In the genomic region with DNA sequence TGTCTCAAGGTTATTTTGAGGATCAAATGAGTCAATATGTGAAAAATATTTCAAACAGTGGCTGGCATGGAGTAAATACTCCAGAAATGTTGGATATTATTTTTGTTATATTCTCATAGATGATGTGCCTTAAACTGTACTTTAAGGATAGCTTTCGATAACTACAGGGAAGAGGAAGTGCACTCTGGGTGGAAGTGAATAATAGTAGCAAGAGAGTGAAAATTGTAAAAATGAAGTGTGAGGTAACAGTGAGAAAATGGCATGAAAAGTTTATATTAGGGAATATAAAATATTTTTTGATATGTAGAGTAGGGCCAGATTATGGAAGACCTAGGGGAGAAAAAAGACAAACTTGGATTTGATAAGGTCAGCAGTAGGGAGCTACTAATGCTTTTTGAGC, we compare ENCODE assay signal across 1 cellular context.
TF ChIP-seq lines count a peak whose summit lies in the region.

No MANE protein-coding gene starts in this region.

TF ChIP-seq in WTC11, 78 proteins besides CTCF, POLR2A, EP300 and RAD21 (continued from another document):
- TF ChIP-seq, protein P1, sequence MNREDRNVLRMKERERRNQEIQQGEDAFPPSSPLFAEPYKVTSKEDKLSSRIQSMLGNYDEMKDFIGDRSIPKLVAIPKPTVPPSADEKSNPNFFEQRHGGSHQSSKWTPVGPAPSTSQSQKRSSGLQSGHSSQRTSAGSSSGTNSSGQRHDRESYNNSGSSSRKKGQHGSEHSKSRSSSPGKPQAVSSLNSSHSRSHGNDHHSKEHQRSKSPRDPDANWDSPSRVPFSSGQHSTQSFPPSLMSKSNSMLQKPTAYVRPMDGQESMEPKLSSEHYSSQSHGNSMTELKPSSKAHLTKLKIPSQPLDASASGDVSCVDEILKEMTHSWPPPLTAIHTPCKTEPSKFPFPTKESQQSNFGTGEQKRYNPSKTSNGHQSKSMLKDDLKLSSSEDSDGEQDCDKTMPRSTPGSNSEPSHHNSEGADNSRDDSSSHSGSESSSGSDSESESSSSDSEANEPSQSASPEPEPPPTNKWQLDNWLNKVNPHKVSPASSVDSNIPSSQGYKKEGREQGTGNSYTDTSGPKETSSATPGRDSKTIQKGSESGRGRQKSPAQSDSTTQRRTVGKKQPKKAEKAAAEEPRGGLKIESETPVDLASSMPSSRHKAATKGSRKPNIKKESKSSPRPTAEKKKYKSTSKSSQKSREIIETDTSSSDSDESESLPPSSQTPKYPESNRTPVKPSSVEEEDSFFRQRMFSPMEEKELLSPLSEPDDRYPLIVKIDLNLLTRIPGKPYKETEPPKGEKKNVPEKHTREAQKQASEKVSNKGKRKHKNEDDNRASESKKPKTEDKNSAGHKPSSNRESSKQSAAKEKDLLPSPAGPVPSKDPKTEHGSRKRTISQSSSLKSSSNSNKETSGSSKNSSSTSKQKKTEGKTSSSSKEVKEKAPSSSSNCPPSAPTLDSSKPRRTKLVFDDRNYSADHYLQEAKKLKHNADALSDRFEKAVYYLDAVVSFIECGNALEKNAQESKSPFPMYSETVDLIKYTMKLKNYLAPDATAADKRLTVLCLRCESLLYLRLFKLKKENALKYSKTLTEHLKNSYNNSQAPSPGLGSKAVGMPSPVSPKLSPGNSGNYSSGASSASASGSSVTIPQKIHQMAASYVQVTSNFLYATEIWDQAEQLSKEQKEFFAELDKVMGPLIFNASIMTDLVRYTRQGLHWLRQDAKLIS (CRISPR knock-in tag; IDR thresholded peaks at IDR 0.05; ENCODE audit: borderline replicate concordance), result no peak
- TF ChIP-seq GRHL2 (CRISPR knock-in tag; IDR thresholded peaks at IDR 0.05; ENCODE audit: insufficient replicate concordance, severe bottlenecking), result no peak
- TF ChIP-seq, protein P2, sequence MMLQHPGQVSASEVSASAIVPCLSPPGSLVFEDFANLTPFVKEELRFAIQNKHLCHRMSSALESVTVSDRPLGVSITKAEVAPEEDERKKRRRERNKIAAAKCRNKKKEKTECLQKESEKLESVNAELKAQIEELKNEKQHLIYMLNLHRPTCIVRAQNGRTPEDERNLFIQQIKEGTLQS (CRISPR knock-in tag; conservative IDR thresholded peaks at IDR 0.05), result no peak
- TF ChIP-seq, protein P3, sequence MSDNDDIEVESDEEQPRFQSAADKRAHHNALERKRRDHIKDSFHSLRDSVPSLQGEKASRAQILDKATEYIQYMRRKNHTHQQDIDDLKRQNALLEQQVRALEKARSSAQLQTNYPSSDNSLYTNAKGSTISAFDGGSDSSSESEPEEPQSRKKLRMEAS (CRISPR knock-in tag; IDR thresholded peaks at IDR 0.05), result no peak
- TF ChIP-seq, protein P4, sequence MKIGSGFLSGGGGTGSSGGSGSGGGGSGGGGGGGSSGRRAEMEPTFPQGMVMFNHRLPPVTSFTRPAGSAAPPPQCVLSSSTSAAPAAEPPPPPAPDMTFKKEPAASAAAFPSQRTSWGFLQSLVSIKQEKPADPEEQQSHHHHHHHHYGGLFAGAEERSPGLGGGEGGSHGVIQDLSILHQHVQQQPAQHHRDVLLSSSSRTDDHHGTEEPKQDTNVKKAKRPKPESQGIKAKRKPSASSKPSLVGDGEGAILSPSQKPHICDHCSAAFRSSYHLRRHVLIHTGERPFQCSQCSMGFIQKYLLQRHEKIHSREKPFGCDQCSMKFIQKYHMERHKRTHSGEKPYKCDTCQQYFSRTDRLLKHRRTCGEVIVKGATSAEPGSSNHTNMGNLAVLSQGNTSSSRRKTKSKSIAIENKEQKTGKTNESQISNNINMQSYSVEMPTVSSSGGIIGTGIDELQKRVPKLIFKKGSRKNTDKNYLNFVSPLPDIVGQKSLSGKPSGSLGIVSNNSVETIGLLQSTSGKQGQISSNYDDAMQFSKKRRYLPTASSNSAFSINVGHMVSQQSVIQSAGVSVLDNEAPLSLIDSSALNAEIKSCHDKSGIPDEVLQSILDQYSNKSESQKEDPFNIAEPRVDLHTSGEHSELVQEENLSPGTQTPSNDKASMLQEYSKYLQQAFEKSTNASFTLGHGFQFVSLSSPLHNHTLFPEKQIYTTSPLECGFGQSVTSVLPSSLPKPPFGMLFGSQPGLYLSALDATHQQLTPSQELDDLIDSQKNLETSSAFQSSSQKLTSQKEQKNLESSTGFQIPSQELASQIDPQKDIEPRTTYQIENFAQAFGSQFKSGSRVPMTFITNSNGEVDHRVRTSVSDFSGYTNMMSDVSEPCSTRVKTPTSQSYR (CRISPR knock-in tag; IDR thresholded peaks at IDR 0.05), result no peak
